Comparison of ENCODE assay signal across 8 cellular contexts in genomic region chr16:30813821-30814189, GRCh38. TPM values are rescaled to one million over a fixed set of nuclear protein-coding genes. Genes with fewer than 3 reads are reported as not detected.
DNase-seq lines count a peak whose midpoint lies in the region; ATAC-seq and TF ChIP-seq lines count a peak whose summit lies in the region.

No MANE protein-coding gene starts in this region.

- no peak for TF ChIP-seq POLR2A in thyroid gland (IDR thresholded peaks at IDR 0.05)

- ATAC-seq in HG02885 (IDR thresholded peaks at IDR 0.05; ENCODE audit: poor library complexity, unreplicated experiment) (peak; percentile 2), HG03196 (IDR thresholded peaks at IDR 0.05; ENCODE audit: unreplicated experiment) (no peak)

- H3K9me3 ChIP-seq in BE2C (no peaks in the 10 kb centered on the region), liver (ENCODE audit: control insufficient read depth in 4 of 4, low read length in 3 of 4) (no peaks in the 10 kb centered on the region), thyroid gland (no peaks in the 10 kb centered on the region)

- in situ Hi-C loops in astrocyte of the cerebellum (cut with HindIII; ENCODE audit: low sequenced_read_pairs) = no loop called here

- H3K4me1 ChIP-seq in BE2C (peaks cover 6% of the 10 kb centered on the region; the same call in 1 of the 2 replicates), liver (ENCODE audit: control insufficient read depth in 4 of 4, insufficient read depth in 4 of 4, low read length in 3 of 4) (peaks cover 0 to 13% (median 6%) of the 10 kb centered on the region in 4 donors), thyroid gland (peaks cover 4 to 11% of the 10 kb centered on the region in 2 donors)

- H3K9ac ChIP-seq in liver (ENCODE audit: low read depth in 1 of 2, low read length in 2 of 2) = peak overlapping the region; percentile 24 to 72

- intact Hi-C loops in thyroid gland (cut with DNase I) = no loop called here
- intact Hi-C loops in posterior vena cava (cut with DNase I) = loop anchor here in 1 of 2 donors (10.0 kb wide), 1 partner anchor 69 kb away; the partner anchor contains the start of gene PHKG2

- H3K27me3 ChIP-seq in BE2C = no peaks in the 10 kb centered on the region
- no peaks in the 10 kb centered on the region for H3K27me3 ChIP-seq in liver (ENCODE audit: control insufficient read depth in 4 of 4, insufficient read depth in 4 of 4, low read length in 3 of 4)
- H3K27me3 ChIP-seq in thyroid gland = no peaks in the 10 kb centered on the region

- H3K4me3 ChIP-seq in BE2C (ENCODE audit: low read depth, low read length) = peak overlapping the region; percentile 47
- peak overlapping the region; percentile 40 for H3K4me3 ChIP-seq in astrocyte of the cerebellum (ENCODE audit: low read depth, low read length)
- H3K4me3 ChIP-seq in liver (ENCODE audit: low read depth in 1 of 3, low read length in 3 of 3) = peak overlapping the region in 2 of 3 donors; percentile 10 to 48
- H3K4me3 ChIP-seq in thyroid gland (replicated peaks in 1 of 3) = peak overlapping the region in 2 of 3 donors; percentile 16 to 29

- TF ChIP-seq RAD21 in liver (IDR thresholded peaks at IDR 0.05) = no peak

- WGBS in liver = 93% methylated on average over 3 of the region's 3 CpGs
- WGBS in thyroid gland, 2 donors = 94 to 96% methylated on average over 3 of the region's 3 CpGs

- DNase-seq in BE2C (no peak), astrocyte of the cerebellum (ENCODE audit: low read depth) (no peak), thyroid gland (no peak), posterior vena cava (ENCODE audit: low spot score) (no peak), NCI-H1092 (lab: John Stamatoyannopoulos, UW) (no peak)

- no peaks in the 10 kb centered on the region for H3K36me3 ChIP-seq in BE2C
- no peaks in the 10 kb centered on the region for H3K36me3 ChIP-seq in liver (ENCODE audit: control insufficient read depth in 4 of 4, insufficient read depth in 3 of 4, low read depth in 1 of 4, low read length in 3 of 4)
- H3K36me3 ChIP-seq in thyroid gland = no peaks in the 10 kb centered on the region

- no peak for TF ChIP-seq CTCF in BE2C (IDR thresholded peaks at IDR 0.05; ENCODE audit: low read depth, low read length)
- TF ChIP-seq CTCF in astrocyte of the cerebellum (IDR thresholded peaks at IDR 0.05; ENCODE audit: low read depth, low read length, missing control alignments) = no peak
- TF ChIP-seq CTCF in liver (IDR thresholded peaks at IDR 0.05; ENCODE audit: low read depth, low read length, missing input control) = no peak
- TF ChIP-seq CTCF in thyroid gland (IDR thresholded peaks at IDR 0.05) = no peak

- H3K27ac ChIP-seq in liver (ENCODE audit: low read depth in 1 of 2, low read length in 2 of 2) (peak overlapping the region; percentile 83 to 84), thyroid gland (peak overlapping the region; percentile 31 to 73 (median 62))

TF ChIP-seq in liver, 16 proteins besides CTCF, POLR2A, EP300 and RAD21:
- TF ChIP-seq RXRA (IDR thresholded peaks at IDR 0.05) = no peak
- no peak for TF ChIP-seq YY1 (IDR thresholded peaks at IDR 0.05)
- TF ChIP-seq, protein P1, sequence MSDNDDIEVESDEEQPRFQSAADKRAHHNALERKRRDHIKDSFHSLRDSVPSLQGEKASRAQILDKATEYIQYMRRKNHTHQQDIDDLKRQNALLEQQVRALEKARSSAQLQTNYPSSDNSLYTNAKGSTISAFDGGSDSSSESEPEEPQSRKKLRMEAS (IDR thresholded peaks at IDR 0.05) = no peak
- no peak for TF ChIP-seq REST (IDR thresholded peaks at IDR 0.05)
TF ChIP-seq in liver: peak in this region for 0.

RNA-seq across cellular contexts. Expression of gene ZNF629, which starts 26.8 kb away (rescaled TPM):
- 39.3 TPM for polyA plus RNA-seq in BE2C (2012; ENCODE audit: insufficient read depth, insufficient read length, low read depth)
- total RNA-seq in liver = 1 to 10 TPM; 3.3 to 4.2 TPM
- polyA plus RNA-seq in liver = 1 to 10 TPM in 1 of 2 donors, under 1 TPM in 1; 0.86 to 3.5 TPM
- total RNA-seq in thyroid gland = 10 to 100 TPM; 14.5 to 26.7 (median 19.0) TPM
- 10 to 100 TPM; 10.1 to 11.2 TPM for total RNA-seq in posterior vena cava

RNA-seq across cellular contexts. Expression of gene RNF40, which starts 51.7 kb away (rescaled TPM):
- 215 TPM for polyA plus RNA-seq in BE2C (2012; ENCODE audit: insufficient read depth, insufficient read length, low read depth)
- total RNA-seq in liver = 10 to 100 TPM; 41.0 to 55.4 TPM
- polyA plus RNA-seq in liver = 10 to 100 TPM; 25.9 to 27.1 TPM
- 100 to 1,000 TPM; 105 to 147 (median 113) TPM for total RNA-seq in thyroid gland
- 10 to 100 TPM; 60.9 to 66.5 TPM for total RNA-seq in posterior vena cava

RNA-seq across cellular contexts. Expression of gene CFAP119, which starts 51.9 kb away (rescaled TPM):
- 5.5 TPM for polyA plus RNA-seq in BE2C (2012; ENCODE audit: insufficient read depth, insufficient read length, low read depth)
- total RNA-seq in liver = 1 to 10 TPM in 1 of 2 donors, under 1 TPM in 1; 0.33 to 2.7 TPM
- polyA plus RNA-seq in liver = 1 to 10 TPM in 1 of 2 donors, under 1 TPM in 1; 0.82 to 1.6 TPM
- total RNA-seq in thyroid gland = 10 to 100 TPM in 3 of 4 donors, 1 to 10 TPM in 1; 9.6 to 24.7 (median 15.5) TPM
- 1 to 10 TPM; 1.2 TPM for total RNA-seq in posterior vena cava
